ENCODE assay signal across 24 cellular contexts in genomic region chr2:65121-65520, GRCh38.
"Had no signal": no experiment of that assay in that cellular context is flagged by ENCODE, and none has a peak within 500 bp of the region (broad histone marks: within the 10 kb centered on the region; RNA-seq: fewer than 3 reads in every experiment).

No MANE protein-coding gene starts in this region.

- H3K27ac Mint-ChIP-seq: activated B cell treated with CpG ODN at 0.5 μM for 24 hours; activated CD4-positive, alpha-beta memory T cell treated with anti-CD3 and anti-CD28 coated beads for 36 hours; activated CD4-positive, alpha-beta T cell treated with anti-CD3 and anti-CD28 coated beads, Interleukin-2, amount 10 ng/mL, durations not matched to agents 24 days and 14 days; activated naive CD4-positive, alpha-beta T cell treated with anti-CD3 and anti-CD28 coated beads, Interleukin-2, amount 50 U/mL, for 72 hours; activated naive CD8-positive, alpha-beta T cell treated with anti-CD3 and anti-CD28 coated beads, Interleukin-2, amount 50 U/mL, for 24 hours; brain; T-helper 17 cell had no signal

- H3K27me3 ChIP-seq: Peyer's patch had no signal

- H3K4me3 ChIP-seq: Peyer's patch had no signal

- H3K4me3 Mint-ChIP-seq: activated B cell treated with CpG ODN at 0.5 μM for 24 hours; activated CD4-positive, alpha-beta memory T cell treated with anti-CD3 and anti-CD28 coated beads for 36 hours; activated CD4-positive, alpha-beta T cell treated with anti-CD3 and anti-CD28 coated beads, Interleukin-2, amount 10 ng/mL, durations not matched to agents 24 days and 14 days; activated naive CD8-positive, alpha-beta T cell treated with anti-CD3 and anti-CD28 coated beads, Interleukin-2, amount 50 U/mL, for 24 hours; activated T-cell treated with anti-CD3 and anti-CD28 coated beads, Interleukin-2, amount 50 U/mL, for 4 hours; brain; T-helper 17 cell had no signal

- H3K4me1 Mint-ChIP-seq: activated B cell treated with CpG ODN at 0.5 μM for 24 hours; activated CD4-positive, alpha-beta T cell treated with anti-CD3 and anti-CD28 coated beads, Interleukin-2, amount 10 ng/mL, durations not matched to agents 24 days and 14 days; activated naive CD8-positive, alpha-beta T cell treated with anti-CD3 and anti-CD28 coated beads, Interleukin-2, amount 50 U/mL, for 24 hours; T-helper 17 cell had no signal

- H3K27ac ChIP-seq: Peyer's patch, RWPE1 had no signal

- H3K36me3 ChIP-seq: Peyer's patch had no signal

- ATAC-seq: activated naive CD4-positive, alpha-beta T cell treated with anti-CD3 and anti-CD28 coated beads, Interleukin-2, amount 50 U/mL, for 72 hours; activated naive CD8-positive, alpha-beta T cell treated with anti-CD3 and anti-CD28 coated beads, Interleukin-2, amount 50 U/mL, for 24 hours; activated T-cell treated with anti-CD3 and anti-CD28 coated beads, Interleukin-2, amount 50 U/mL, for 4 hours; T-helper 17 cell had no signal

- H3K36me3 Mint-ChIP-seq: activated CD4-positive, alpha-beta memory T cell treated with anti-CD3 and anti-CD28 coated beads for 36 hours; brain had no signal

- H3K4me1 ChIP-seq: Peyer's patch had no signal

- H3K9me3 ChIP-seq: Peyer's patch had no signal

- DNase-seq: activated B cell treated with CpG ODN at 0.5 μM for 24 hours; activated CD4-positive, alpha-beta memory T cell treated with anti-CD3 and anti-CD28 coated beads for 36 hours; activated CD4-positive, alpha-beta T cell treated with anti-CD3 and anti-CD28 coated beads for 1 hour; activated CD4-positive, alpha-beta T cell treated with anti-CD3 and anti-CD28 coated beads, Interleukin-2, amount 10 ng/mL, durations not matched to agents 24 days and 14 days; activated CD8-positive, alpha-beta memory T cell treated with anti-CD3 and anti-CD28 coated beads for 24 hours; activated effector memory CD4-positive, alpha-beta T cell treated with anti-CD3 and anti-CD28 coated beads, Interleukin-2, amount 50 U/mL, for 16 hours; activated naive CD4-positive, alpha-beta T cell treated with Interleukin-2 at 50 U/mL for 16 hours; activated naive CD8-positive, alpha-beta T cell treated with anti-CD3 and anti-CD28 coated beads, Interleukin-2, amount 50 U/mL, for 24 hours; activated T-cell treated with anti-CD3 and anti-CD28 coated beads, Interleukin-2, amount 50 U/mL, for 4 hours; amniotic stem cell; NCI-H1105 treated with DMSO at 0.1 percent for 48 hours; NCI-H1436 treated with DMSO at 0.1 percent for 48 hours; NCI-H187; NCI-H2081; NCI-H510A treated with DMSO at 0.1 percent for 48 hours; NCI-H69; NK-92 treated with Interleukin-12 subunit alpha and Interleukin-12 subunit beta, amount 100 ng/mL, for 24 hours; Peyer's patch; SHP77; T-helper 17 cell; T-helper 9 cell had no signal
